19 cellular contexts compared by ENCODE assay signal in genomic region chr12:78179346-78179745, GRCh38.
DNase-seq lines count a peak whose midpoint lies in the region; ATAC-seq and TF ChIP-seq lines count a peak whose summit lies in the region.
"Had no signal": no experiment of that assay in that cellular context is flagged by ENCODE, and none has a peak within 500 bp of the region (broad histone marks: within the 10 kb centered on the region; RNA-seq: fewer than 3 reads in every experiment).

No MANE protein-coding gene starts in this region.

- no peak overlapping the region for H3K4me3 ChIP-seq in thyroid gland (replicated peaks in 1 of 3)
- H3K4me3 ChIP-seq: A549, GM23338 had no signal

- H3K36me3 ChIP-seq in thyroid gland, result no peaks in the 10 kb centered on the region

- TF ChIP-seq CTCF in thyroid gland (IDR thresholded peaks at IDR 0.05), result no peak

- DNase-seq in NCI-H524 (lab: John Stamatoyannopoulos, UW) (peak; percentile 30 to 56), NCI-H524 treated with DMSO at 0.1 percent for 48 hours (lab: John Stamatoyannopoulos, UW) (no peak), SHP77 treated with DMSO at 0.1 percent for 48 hours (lab: John Stamatoyannopoulos, UW) (peak; percentile 22), cerebellar cortex (ENCODE audit: low spot score) (peak; percentile 32), retina (peak; percentile 18), thyroid gland (no peak), LoVo (ENCODE audit: low spot score) (no peak)
- DNase-seq: CD4-positive, alpha-beta T cell; KG1; MV-4-11; NCI-H1694 treated with DMSO at 0.1 percent for 48 hours; NCI-H446 treated with DMSO at 0.1 percent for 48 hours; NCI-H774; SW 1271 had no signal

- 71 to 85% methylated on average over 6 of the region's 6 CpGs for WGBS in thyroid gland, 2 donors

- no peak overlapping the region for H3K27ac ChIP-seq in thyroid gland
- H3K27ac ChIP-seq: A549 had no signal

- no peak for TF ChIP-seq POLR2A in thyroid gland (IDR thresholded peaks at IDR 0.05)

- H3K27me3 ChIP-seq in thyroid gland, result no peaks in the 10 kb centered on the region

- no peaks in the 10 kb centered on the region for H3K9me3 ChIP-seq in thyroid gland
- H3K9me3 ChIP-seq: A549 had no signal

- ATAC-seq in GM21367 (IDR thresholded peaks at IDR 0.05; ENCODE audit: unreplicated experiment), result no peak
- ATAC-seq: A549, GM23338, HCT116, HepG2 had no signal

- intact Hi-C loops in thyroid gland (cut with DNase I), result no loop called here

- no peaks in the 10 kb centered on the region for H3K4me1 ChIP-seq in thyroid gland
- H3K4me1 ChIP-seq: A549 had no signal

Comparison
In these comparisons a context has a peak if more than half of its experiments do, and no peak if none do; other contexts are left out.
1. DNase-seq: peak in NCI-H524 (2 of 2), SHP77 treated with DMSO at 0.1 percent for 48 hours (single experiment), cerebellar cortex (single experiment) and retina (single experiment); none in NCI-H524 treated with DMSO at 0.1 percent for 48 hours (single experiment), thyroid gland (0 of 2) and LoVo (single experiment).